In the genomic region with DNA sequence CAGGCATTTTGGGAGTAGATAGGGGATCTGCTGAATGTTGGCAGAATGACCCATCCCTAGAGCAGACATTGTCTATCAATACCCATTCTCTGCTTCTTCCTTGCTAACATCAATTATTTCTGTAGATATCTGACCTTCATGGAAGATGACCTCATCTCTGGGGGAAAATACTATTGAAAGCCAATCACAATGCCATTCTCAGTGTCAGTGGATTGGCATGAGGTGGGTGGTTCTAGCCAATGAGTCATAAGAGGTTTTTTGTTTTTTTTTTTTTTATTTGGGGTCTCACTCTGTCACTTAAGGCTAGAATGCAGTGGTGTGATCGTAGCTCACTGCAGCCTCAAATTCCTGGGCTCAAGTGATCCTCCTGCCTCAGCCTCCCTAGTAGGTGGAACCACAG, we compare ENCODE assay signal across 14 cellular contexts. TPM values are rescaled to one million over a fixed set of nuclear protein-coding genes. Genes with fewer than 3 reads are reported as not detected.
DNase-seq lines count a peak whose midpoint lies in the region; ATAC-seq, FAIRE-seq and TF ChIP-seq lines count a peak whose summit lies in the region.
"Had no signal": no experiment of that assay in that cellular context is flagged by ENCODE, and none has a peak within 500 bp of the region (broad histone marks: within the 10 kb centered on the region; RNA-seq: fewer than 3 reads in every experiment).

No MANE protein-coding gene starts in this region.

- no peaks in the 10 kb centered on the region for H3K27me3 ChIP-seq in heart right ventricle
- peaks cover 0 to 5% of the 10 kb centered on the region in 2 experiments; a peak in 2 of 5 replicates for H3K27me3 ChIP-seq in HepG2 (ENCODE audit: control insufficient read depth in 1 of 2, insufficient read depth in 2 of 2, low read length in 2 of 2)
- H3K27me3 ChIP-seq: right lobe of liver had no signal

- CTCF ChIA-PET in HepG2 (lab: Yijun Ruan, JAX; ENCODE audit: low intra/inter-chr PET ratio, low total read pairs) = no interaction called here

- H3K4me2 ChIP-seq in HepG2 (ENCODE audit: low read depth, low read length) = no peak overlapping the region
- H3K4me2 ChIP-seq: A549 had no signal

- H3K4me3 ChIP-seq in heart right ventricle (no peak overlapping the region), HepG2 (replicated peaks in 1 of 3; ENCODE audit: insufficient read depth in 1 of 3, low read depth in 2 of 3, low read length in 3 of 3) (no peak overlapping the region)
- H3K4me3 ChIP-seq: A549, mucosa of descending colon, right lobe of liver had no signal

- intact Hi-C loops in heart right ventricle (cut with DNase I) = no loop called here
- intact Hi-C loops in cardiac septum (cut with DNase I) = no loop called here
- intact Hi-C loops in HepG2 (cut with micrococcal nuclease; ENCODE audit: unreplicated experiment) = no loop called here

- no peak overlapping the region for H2AFZ ChIP-seq in HepG2 (ENCODE audit: low read length)

- FAIRE-seq in HepG2 (lab: Jason Lieb, UNC) = no peak
- FAIRE-seq: A549 had no signal

- no peaks in the 10 kb centered on the region for H3K9me3 ChIP-seq in heart right ventricle
- H3K9me3 ChIP-seq in HepG2 (ENCODE audit: low read length) = no peaks in the 10 kb centered on the region
- H3K9me3 ChIP-seq: A549, mucosa of descending colon, right lobe of liver had no signal

- no peak for DNase-seq in heart right ventricle
- DNase-seq in cardiac septum (ENCODE audit: low spot score) = no peak
- DNase-seq in caudate nucleus (lab: John Stamatoyannopoulos, UW) = no peak
- no peak for DNase-seq in HepG2 (ENCODE audit: low spot score)
- no peak for DNase-seq in activated CD4-positive, alpha-beta T cell treated with anti-CD3 and anti-CD28 coated beads for 1 hour
- no peak for DNase-seq in NCI-H1105 treated with DMSO at 0.1 percent for 48 hours (lab: John Stamatoyannopoulos, UW)
- DNase-seq: anterior cingulate cortex, mucosa of descending colon, NCI-H1092, NCI-H510A, right lobe of liver had no signal

- TF ChIP-seq EP300 in HepG2 (IDR thresholded peaks at IDR 0.05; ENCODE audit: low read depth in 2 of 2, low read length in 2 of 2) (no peak), HepG2 (CRISPR knock-in tag; IDR thresholded peaks at IDR 0.05; ENCODE audit: borderline replicate concordance) (no peak)

- WGBS in heart right ventricle, 2 donors = 93 to 96% methylated on average over 1 of the region's 1 CpG
- 11% methylated on average over 1 of the region's 1 CpG for WGBS in HepG2 (ENCODE audit: low lambda C conversion rate)

- H3K4me1 ChIP-seq in heart right ventricle = peaks cover 0 to 79% (median 39%) of the 10 kb centered on the region in 9 donors
- H3K4me1 ChIP-seq in HepG2 (ENCODE audit: insufficient read depth, low read length) = no peaks in the 10 kb centered on the region
- H3K4me1 ChIP-seq: A549, right lobe of liver had no signal

- peaks cover 0 to 91% (median 31%) of the 10 kb centered on the region in 9 donors for H3K36me3 ChIP-seq in heart right ventricle
- H3K36me3 ChIP-seq in HepG2 (replicated peaks in 1 of 2; ENCODE audit: control insufficient read depth in 1 of 2, insufficient read depth in 2 of 2, low read length in 2 of 2) = no peaks in the 10 kb centered on the region

- no peak for ATAC-seq in heart right ventricle
- no peak for ATAC-seq in HepG2
- ATAC-seq in HG02588 (IDR thresholded peaks at IDR 0.05; ENCODE audit: unreplicated experiment) = no peak
- ATAC-seq in HG03039 (IDR thresholded peaks at IDR 0.05; ENCODE audit: unreplicated experiment) = no peak
- ATAC-seq: A549 had no signal

- no peak overlapping the region for H3K9ac ChIP-seq in HepG2 (ENCODE audit: insufficient read depth, low read depth, low read length)

- H3K79me2 ChIP-seq in HepG2 (ENCODE audit: insufficient read depth, low read length) = no peaks in the 10 kb centered on the region

- no TSS peak for BruUV-seq in HepG2 (replicated peaks; lab: Mats Ljungman, UMichigan)

- in situ Hi-C loops in HepG2 (cut with HindIII; ENCODE audit: extremely low pct_ligation_motif_present, low pct_unique_long_range_greater_than_20kb) = no loop called here

- TF ChIP-seq POLR2A in HepG2 (IDR thresholded peaks at IDR 0.05; ENCODE audit: insufficient read depth in 1 of 2, low read depth in 2 of 2, low read length in 2 of 2) = no peak

- TF ChIP-seq CTCF in heart right ventricle (IDR thresholded peaks at IDR 0.05) (no peak), HepG2 (CRISPR knock-in tag; IDR thresholded peaks at IDR 0.05) (no peak)

- POLR2A ChIA-PET in HepG2 (lab: Yijun Ruan, JAX) = no interaction called here

- H4K20me1 ChIP-seq in HepG2 (ENCODE audit: insufficient read depth, low read length) = no peaks in the 10 kb centered on the region

- TF ChIP-seq RAD21 in HepG2 (CRISPR knock-in tag; IDR thresholded peaks at IDR 0.05) = no peak

- H3K27ac ChIP-seq in heart right ventricle = peak overlapping the region in 6 of 10 donors; percentile 59 to 78 (median 73)
- peak overlapping the region; percentile 85 for H3K27ac ChIP-seq in caudate nucleus (ENCODE audit: low read depth, low read length)
- no peak overlapping the region for H3K27ac ChIP-seq in HepG2 (ENCODE audit: extremely low read length, insufficient read depth, low read length)
- H3K27ac ChIP-seq: A549, right lobe of liver had no signal

TF ChIP-seq in HepG2, 621 proteins besides CTCF, POLR2A, EP300 and RAD21:
- TF ChIP-seq JARID2 (CRISPR knock-in tag; IDR thresholded peaks at IDR 0.05; ENCODE audit: insufficient replicate concordance) (no peak), SALL1 (CRISPR knock-in tag; IDR thresholded peaks at IDR 0.05) (no peak), ATF7 (IDR thresholded peaks at IDR 0.05) (peak; percentile 49; the same call in 1 of the 2 replicates), ATF7 (CRISPR knock-in tag; IDR thresholded peaks at IDR 0.05) (no peak), TCF7L2 (IDR thresholded peaks at IDR 0.05; ENCODE audit: low read depth, low read length) (no peak), GLI4 (CRISPR knock-in tag; IDR thresholded peaks at IDR 0.05; ENCODE audit: borderline replicate concordance) (no peak), ZNF33A (CRISPR knock-in tag; IDR thresholded peaks at IDR 0.05; ENCODE audit: borderline replicate concordance) (no peak)
- TF ChIP-seq, protein P1, sequence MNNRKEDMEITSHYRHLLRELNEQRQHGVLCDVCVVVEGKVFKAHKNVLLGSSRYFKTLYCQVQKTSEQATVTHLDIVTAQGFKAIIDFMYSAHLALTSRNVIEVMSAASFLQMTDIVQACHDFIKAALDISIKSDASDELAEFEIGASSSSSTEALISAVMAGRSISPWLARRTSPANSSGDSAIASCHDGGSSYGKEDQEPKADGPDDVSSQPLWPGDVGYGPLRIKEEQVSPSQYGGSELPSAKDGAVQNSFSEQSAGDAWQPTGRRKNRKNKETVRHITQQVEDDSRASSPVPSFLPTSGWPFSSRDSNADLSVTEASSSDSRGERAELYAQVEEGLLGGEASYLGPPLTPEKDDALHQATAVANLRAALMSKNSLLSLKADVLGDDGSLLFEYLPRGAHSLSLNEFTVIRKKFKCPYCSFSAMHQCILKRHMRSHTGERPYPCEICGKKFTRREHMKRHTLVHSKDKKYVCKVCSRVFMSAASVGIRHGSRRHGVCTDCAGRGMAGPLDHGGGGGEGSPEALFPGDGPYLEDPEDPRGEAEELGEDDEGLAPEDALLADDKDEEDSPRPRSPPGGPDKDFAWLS (CRISPR knock-in tag; IDR thresholded peaks at IDR 0.05; ENCODE audit: borderline replicate concordance) = no peak
- TF ChIP-seq, protein P2, sequence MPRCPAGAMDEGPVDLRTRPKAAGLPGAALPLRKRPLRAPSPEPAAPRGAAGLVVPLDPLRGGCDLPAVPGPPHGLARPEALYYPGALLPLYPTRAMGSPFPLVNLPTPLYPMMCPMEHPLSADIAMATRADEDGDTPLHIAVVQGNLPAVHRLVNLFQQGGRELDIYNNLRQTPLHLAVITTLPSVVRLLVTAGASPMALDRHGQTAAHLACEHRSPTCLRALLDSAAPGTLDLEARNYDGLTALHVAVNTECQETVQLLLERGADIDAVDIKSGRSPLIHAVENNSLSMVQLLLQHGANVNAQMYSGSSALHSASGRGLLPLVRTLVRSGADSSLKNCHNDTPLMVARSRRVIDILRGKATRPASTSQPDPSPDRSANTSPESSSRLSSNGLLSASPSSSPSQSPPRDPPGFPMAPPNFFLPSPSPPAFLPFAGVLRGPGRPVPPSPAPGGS (CRISPR knock-in tag; IDR thresholded peaks at IDR 0.05) = no peak

RNA-seq across cellular contexts. Expression of gene SNX19, which starts 42.5 kb away (rescaled TPM):
- total RNA-seq in heart right ventricle = 10 to 100 TPM; 37.1 to 60.9 (median 54.5) TPM
- polyA plus RNA-seq in heart right ventricle = 10 to 100 TPM; 10.4 to 16.2 TPM
- 45.9 TPM for total RNA-seq in cardiac septum
- 0.27 and 0.46 TPM in 2 replicates for total RNA-seq in HepG2 (2016; rRNA removed; fragmentation: Illumina TruSeq; extraction: Trizol)
- not detected in 2 replicates for total RNA-seq in HepG2 (2016; cell fraction: cytosol; rRNA removed; fragmentation: Illumina TruSeq; extraction: Trizol; ENCODE audit: low read depth)
- 0.06 and 0.26 TPM in 2 replicates for total RNA-seq in HepG2 (2016; cell fraction: insoluble cytoplasmic fraction; rRNA removed; fragmentation: Illumina TruSeq; extraction: Trizol)
- total RNA-seq in HepG2 (2016; cell fraction: membrane; rRNA removed; fragmentation: Illumina TruSeq; extraction: Trizol) = 0.10 and 0.15 TPM in 2 replicates
- total RNA-seq in HepG2 (2016; cell fraction: nucleus; rRNA removed; fragmentation: Illumina TruSeq; extraction: Trizol) = 0.78 and 0.81 TPM in 2 replicates
- polyA plus RNA-seq in HepG2 (2011; rRNA removed) = 0.13 and 0.21 TPM in 2 replicates
- polyA plus RNA-seq in HepG2 (2011; cell fraction: cytosol; rRNA removed) = 0.17 and 0.23 TPM in 2 replicates
- 0.29 and 0.31 TPM in 2 replicates for polyA plus RNA-seq in HepG2 (2011; cell fraction: nucleus; rRNA removed)
- 0.12 and 0.40 TPM in 2 replicates for polyA plus RNA-seq in HepG2 (2012)
- polyA plus RNA-seq in HepG2 (2016; cell fraction: cytosol; fragmentation: Illumina TruSeq; extraction: Trizol; ENCODE audit: low read depth) = 0.03 TPM in 1 of 2 replicates, not detected in the other
- polyA plus RNA-seq in HepG2 (2016; cell fraction: insoluble cytoplasmic fraction; fragmentation: Illumina TruSeq; extraction: Trizol; ENCODE audit: low read depth) = 0.11 and 0.15 TPM in 2 replicates
- polyA plus RNA-seq in HepG2 (2016; cell fraction: membrane; fragmentation: Illumina TruSeq; extraction: Trizol; ENCODE audit: low read depth) = 0.08 and 0.15 TPM in 2 replicates
- polyA plus RNA-seq in HepG2 (2016; cell fraction: nucleus; fragmentation: Illumina TruSeq; extraction: Trizol; ENCODE audit: insufficient read depth, low read depth) = 0.07 and 0.15 TPM in 2 replicates
- 0.74 and 44.9 TPM in 2 replicates for polyA minus RNA-seq in HepG2 (2011; rRNA and poly(A)+ RNA removed; ENCODE audit: low replicate concordance)
- polyA minus RNA-seq in HepG2 (2011; cell fraction: cytosol; rRNA and poly(A)+ RNA removed) = 0.53 and 0.69 TPM in 2 replicates
- polyA minus RNA-seq in HepG2 (2011; cell fraction: nucleus; rRNA and poly(A)+ RNA removed) = 1.0 and 1.2 TPM in 2 replicates

Comparison
In these comparisons a context has a peak if more than half of its experiments do, and no peak if none do; other contexts are left out.
1. RNA of gene SNX19, which starts 42.5 kb away (total RNA-seq): 37.1 to 60.9 TPM in heart right ventricle and 45.9 TPM in cardiac septum (single experiment); 0.06 to 0.81 TPM in HepG2; every median in the first group is over 10 times any median in the second.